In genomic region chr12:114628199-114628598, GRCh38 we compare ENCODE assay signal across 21 cellular contexts. TPM values are rescaled to one million over a fixed set of nuclear protein-coding genes. Genes with fewer than 3 reads are reported as not detected.
"Had no signal": no experiment of that assay in that cellular context is flagged by ENCODE, and none has a peak within 500 bp of the region (broad histone marks: within the 10 kb centered on the region; RNA-seq: fewer than 3 reads in every experiment).

No MANE protein-coding gene starts in this region.

- H2AFZ ChIP-seq: neural progenitor cell had no signal

- H3K27me3 ChIP-seq: cardiac muscle cell, neural progenitor cell, vagina had no signal

- H3K36me3 ChIP-seq: cardiac muscle cell, left ventricle myocardium inferior, neural progenitor cell, spleen, vagina had no signal

- H3K9me3 ChIP-seq: body of pancreas, left ventricle myocardium inferior, spleen, vagina had no signal

- H3K4me3 ChIP-seq: body of pancreas, cardiac muscle cell, left ventricle myocardium inferior, neural progenitor cell, spleen, vagina had no signal

- H3K27ac ChIP-seq: body of pancreas, cardiac muscle cell, left ventricle myocardium inferior, neural progenitor cell, spleen, vagina, VCaP had no signal

- H3K4me2 ChIP-seq: neural progenitor cell had no signal

- DNase-seq: activated CD4-positive, alpha-beta memory T cell treated with anti-CD3 and anti-CD28 coated beads, Interleukin-2, amount 10 ng/mL, durations not matched to agents 7 days and 5 days; activated CD4-positive, alpha-beta T cell treated with anti-CD3 and anti-CD28 coated beads, Interleukin-2, amount 10 ng/mL, durations not matched to agents 24 days and 14 days; activated gamma-delta T cell; anterior cingulate cortex; body of pancreas; cortex of kidney; erythroblast; foreskin fibroblast; immature natural killer cell; left ventricle myocardium inferior; naive thymus-derived CD8-positive, alpha-beta T cell; posterior cingulate gyrus; spleen; stimulated activated CD4-positive, alpha-beta T cell treated with anti-CD3 and anti-CD28 coated beads, Interleukin-4, amount 100 ng/mL, for 1 hour; stimulated activated naive CD8-positive, alpha-beta T cell treated with anti-CD3 and anti-CD28 coated beads, Interleukin-15, Interleukin-2, amounts not matched to agents 100 U/mL and 50 U/mL, for 24 hours had no signal

- H3K9ac ChIP-seq: neural progenitor cell had no signal

- H3K4me1 ChIP-seq: body of pancreas, left ventricle myocardium inferior, neural progenitor cell, spleen, vagina had no signal

- ATAC-seq: activated CD4-positive, CD25-positive, alpha-beta regulatory T cell treated with anti-CD3 and anti-CD28 coated beads, Interleukin-2, amount 50 U/mL, for 24 hours; body of pancreas; naive thymus-derived CD8-positive, alpha-beta T cell; stimulated activated naive CD8-positive, alpha-beta T cell treated with anti-CD3 and anti-CD28 coated beads, Interleukin-15, Interleukin-2, amounts not matched to agents 100 U/mL and 50 U/mL, for 24 hours had no signal

RNA-seq across cellular contexts. Expression of gene TBX3, which starts 55.8 kb away (rescaled TPM):
- total RNA-seq: activated CD4-positive, alpha-beta memory T cell treated with anti-CD3 and anti-CD28 coated beads, Interleukin-2, amount 10 ng/mL, durations not matched to agents 7 days and 5 days; activated CD4-positive, alpha-beta T cell treated with anti-CD3 and anti-CD28 coated beads, Interleukin-2, amount 10 ng/mL, durations not matched to agents 24 days and 14 days; activated T-helper 1 cell treated with anti-CD3 and anti-CD28 coated beads, Interleukin-12 subunit alpha, Interleukin-12 subunit beta, Interleukin-2, Interleukin-4 antibody, amounts not matched to agents 30 ng/mL and 10 ng/mL and 1 ng/mL, durations not matched to agents 14 hours and 24 hours and 36 hours; naive thymus-derived CD8-positive, alpha-beta T cell had no signal
- polyA plus RNA-seq: immature natural killer cell; naive thymus-derived CD8-positive, alpha-beta T cell had no signal
